In genomic region chr7:155517452-155517851, GRCh38 we compare ENCODE assay signal across 30 cellular contexts. TPM values are rescaled to one million over a fixed set of nuclear protein-coding genes. Genes with fewer than 3 reads are reported as not detected.
DNase-seq lines count a peak whose midpoint lies in the region; FAIRE-seq and TF ChIP-seq lines count a peak whose summit lies in the region.
"Had no signal": no experiment of that assay in that cellular context is flagged by ENCODE, and none has a peak within 500 bp of the region (broad histone marks: within the 10 kb centered on the region; RNA-seq: fewer than 3 reads in every experiment).

No MANE protein-coding gene starts in this region.

- no peak overlapping the region for H3K27ac ChIP-seq in kidney (ENCODE audit: low read depth in 2 of 2, low read length in 2 of 2)
- H3K27ac ChIP-seq in neuronal stem cell (replicated peaks; ENCODE audit: low read length), result no peak overlapping the region
- no peak overlapping the region for H3K27ac ChIP-seq in mesendoderm (ENCODE audit: low read depth, low read length)
- H3K27ac ChIP-seq in RWPE1, result no peak overlapping the region
- H3K27ac ChIP-seq: BLaER1 had no signal

- H3K79me2 ChIP-seq in mesendoderm (ENCODE audit: control insufficient read depth, insufficient read depth, low read length), result no peaks in the 10 kb centered on the region

- H4K5ac ChIP-seq in mesendoderm (ENCODE audit: low read length), result no peak overlapping the region

- intact Hi-C loops in kidney (cut with DNase I), result no loop called here

- peak overlapping the region; percentile 44 for H3K18ac ChIP-seq in neuronal stem cell (ENCODE audit: low read length)
- H3K18ac ChIP-seq in mesendoderm (ENCODE audit: low read length), result no peak overlapping the region

- H3K4me2 ChIP-seq in neuronal stem cell (ENCODE audit: insufficient read depth, low read length, poor library complexity, severe bottlenecking) (no peak overlapping the region), mesendoderm (ENCODE audit: low read length) (no peak overlapping the region)
- H3K4me2 ChIP-seq: BLaER1 had no signal

- TF ChIP-seq CTCF in kidney (IDR thresholded peaks at IDR 0.05; ENCODE audit: borderline replicate concordance, extremely low read depth, insufficient read depth), result no peak
- no peak for TF ChIP-seq CTCF in RWPE1 (conservative IDR thresholded peaks at IDR 0.05; ENCODE audit: low read depth)

- H3K9ac ChIP-seq in kidney (ENCODE audit: low read length in 2 of 2), result no peak overlapping the region
- H3K9ac ChIP-seq in neuronal stem cell (ENCODE audit: low read depth, low read length, poor library complexity), result no peak overlapping the region
- H3K9ac ChIP-seq in mesendoderm (ENCODE audit: low read length), result no peak overlapping the region
- H3K9ac ChIP-seq: BLaER1 had no signal

- H2BK5ac ChIP-seq in neuronal stem cell (ENCODE audit: low read length), result no peak overlapping the region
- no peak overlapping the region for H2BK5ac ChIP-seq in mesendoderm (ENCODE audit: low read length)

- POLR2A ChIA-PET in RWPE1 (lab: Yijun Ruan, JAX; ENCODE audit: low non-redundant PET), result no interaction called here

- H2BK120ac ChIP-seq in neuronal stem cell (ENCODE audit: low read depth, low read length) (no peak overlapping the region), mesendoderm (ENCODE audit: low read depth, low read length) (no peak overlapping the region)

- H3K4me1 ChIP-seq in kidney (ENCODE audit: control insufficient read depth in 1 of 2, insufficient read depth in 1 of 2, low read depth in 1 of 2, low read length in 2 of 2), result no peaks in the 10 kb centered on the region
- peaks cover 0 to 8% of the 10 kb centered on the region in 2 donors for H3K4me1 ChIP-seq in neuronal stem cell (ENCODE audit: control insufficient read depth in 2 of 2, insufficient read depth in 1 of 2, low read depth in 1 of 2, low read length in 2 of 2)
- H3K4me1 ChIP-seq in mesendoderm (ENCODE audit: control insufficient read depth, low read depth, low read length), result no peaks in the 10 kb centered on the region
- H3K4me1 ChIP-seq: BE2C, BLaER1 had no signal

- FAIRE-seq in kidney (lab: Jason Lieb, UNC), result no peak
- FAIRE-seq: A204.1, GM12878, GM12892, GM18507 had no signal

- H4K91ac ChIP-seq in neuronal stem cell (ENCODE audit: low read depth, low read length, poor library complexity), result no peak overlapping the region

- H3K14ac ChIP-seq in neuronal stem cell (ENCODE audit: low read length), result peak overlapping the region; percentile 31

- no CpG with 5 or more reads among the region's 9 CpGs for WGBS in neuronal stem cell (ENCODE audit: extremely low coverage in 2 of 2, insufficient read length in 2 of 2, insufficient replicate concordance in 1 of 2), 2 donors
- no CpG with 5 or more reads among the region's 9 CpGs for WGBS in mesendoderm (ENCODE audit: extremely low coverage, insufficient coverage, low lambda C conversion rate)

- H2BK12ac ChIP-seq in neuronal stem cell (ENCODE audit: low read length), result no peak overlapping the region

- no peak overlapping the region for H3K4ac ChIP-seq in neuronal stem cell (ENCODE audit: low read length)
- H3K4ac ChIP-seq in mesendoderm (ENCODE audit: low read depth, low read length), result no peak overlapping the region

- H3K56ac ChIP-seq in mesendoderm (ENCODE audit: low read length), result no peak overlapping the region

- H2AK5ac ChIP-seq in neuronal stem cell (ENCODE audit: low read depth, low read length), result no peak overlapping the region
- no peak overlapping the region for H2AK5ac ChIP-seq in mesendoderm (ENCODE audit: low read length)

- no peaks in the 10 kb centered on the region for H3K36me3 ChIP-seq in kidney (ENCODE audit: control insufficient read depth in 1 of 2, insufficient read depth in 2 of 2, low read length in 2 of 2)
- peaks cover 0 to 28% of the 10 kb centered on the region in 2 donors for H3K36me3 ChIP-seq in neuronal stem cell (replicated peaks in 1 of 2; ENCODE audit: control insufficient read depth in 2 of 2, insufficient read depth in 2 of 2, low read length in 2 of 2)
- no peaks in the 10 kb centered on the region for H3K36me3 ChIP-seq in mesendoderm (ENCODE audit: control insufficient read depth, insufficient read depth, low read length)
- H3K36me3 ChIP-seq: BE2C, BLaER1 had no signal

- no peak overlapping the region for H3K4me3 ChIP-seq in kidney (ENCODE audit: low read length in 2 of 2)
- H3K4me3 ChIP-seq in neuronal stem cell (ENCODE audit: low read length in 2 of 2), result no peak overlapping the region
- no peak overlapping the region for H3K4me3 ChIP-seq in mesendoderm (ENCODE audit: low read length)
- H3K4me3 ChIP-seq: BLaER1, GM12878 had no signal

- H3K23ac ChIP-seq in neuronal stem cell (ENCODE audit: low read depth, low read length, poor library complexity) (peak overlapping the region; percentile 44), mesendoderm (ENCODE audit: low read length) (no peak overlapping the region)

- peak; percentile 21 for DNase-seq in NCI-H146 (lab: John Stamatoyannopoulos, UW)
- DNase-seq in NCI-H146 treated with DMSO at 0.1 percent for 48 hours (lab: John Stamatoyannopoulos, UW; ENCODE audit: unreplicated experiment), result no peak
- peak; percentile 19 for DNase-seq in ecto neural progenitor cell (ENCODE audit: low spot score)
- DNase-seq in kidney, result peak; percentile 38
- no peak for DNase-seq in neuronal stem cell (ENCODE audit: low spot score)
- DNase-seq in mesendoderm, result no peak
- DNase-seq in RWPE1 (ENCODE audit: low spot score), result no peak
- DNase-seq: 8988T; ACHN; BE2C; C1 segment of cervical spinal cord; CD4-positive, alpha-beta memory T cell; CD4-positive, CD25-positive, alpha-beta regulatory T cell; CD8-positive, alpha-beta memory T cell; DMS 273 treated with DMSO at 0.1 percent for 48 hours; DMS153; DMS53; DMS79; DND-41; EL; GDM1 had no signal

- H2BK15ac ChIP-seq in neuronal stem cell (ENCODE audit: low read length) (no peak overlapping the region), mesendoderm (replicated peaks; ENCODE audit: low read depth) (no peak overlapping the region)

- H2AFZ ChIP-seq in neuronal stem cell (ENCODE audit: low read length), result no peak overlapping the region

- H3K9me3 ChIP-seq in kidney (ENCODE audit: control insufficient read depth in 1 of 2, low read length in 2 of 2), result no peaks in the 10 kb centered on the region
- H3K9me3 ChIP-seq in neuronal stem cell (replicated peaks in 1 of 2; ENCODE audit: control insufficient read depth in 2 of 2, insufficient read depth in 1 of 2, low read depth in 1 of 2, low read length in 2 of 2), result peaks cover 0 to 15% of the 10 kb centered on the region in 2 donors
- H3K9me3 ChIP-seq: BE2C, BLaER1 had no signal

- H3K27me3 ChIP-seq in neuronal stem cell (ENCODE audit: control insufficient read depth in 3 of 3, insufficient read depth in 3 of 3, low read depth in 1 of 3, low read length in 3 of 3) (peaks cover 0 to 41% (median 2%) of the 10 kb centered on the region in 3 experiments), mesendoderm (ENCODE audit: insufficient read depth, low read length, poor library complexity) (peaks cover 2% of the 10 kb centered on the region)

- CTCF ChIA-PET in RWPE1 (lab: Yijun Ruan, JAX), result interaction anchor here (1.0 kb wide), 1 partner anchor 82 kb away, joined by 3 read pairs; no protein-coding TSS in a partner anchor

- H4K8ac ChIP-seq in neuronal stem cell (ENCODE audit: low read depth, low read length) (no peak overlapping the region), mesendoderm (ENCODE audit: low read depth, low read length) (no peak overlapping the region)

- H3K79me1 ChIP-seq in neuronal stem cell (ENCODE audit: low read depth, low read length), result no peaks in the 10 kb centered on the region
- H3K79me1 ChIP-seq in mesendoderm (ENCODE audit: low read length), result no peaks in the 10 kb centered on the region

RNA-seq across cellular contexts. Expression of gene CNPY1, which starts 28.9 kb away (rescaled TPM):
- total RNA-seq in kidney, result not detected
- not detected for polyA plus RNA-seq in kidney (ENCODE audit: insufficient read depth, low read depth, low replicate concordance)
- not detected for polyA plus RNA-seq in neuronal stem cell (2013, experiment 1 of 2)
- polyA plus RNA-seq in neuronal stem cell (2013, experiment 2 of 2), result not detected
- polyA plus RNA-seq in mesendoderm (2013, experiment 1 of 2), result 0.03 TPM
- polyA plus RNA-seq in mesendoderm (2013, experiment 2 of 2), result not detected
- total RNA-seq: A673; CD4-positive, alpha-beta memory T cell; CD4-positive, CD25-positive, alpha-beta regulatory T cell; CD8-positive, alpha-beta memory T cell; G401; GM12878 had no signal
- polyA plus RNA-seq: AG04450; CD14-positive monocyte; CD4-positive, alpha-beta memory T cell; CD4-positive, CD25-positive, alpha-beta regulatory T cell; CD8-positive, alpha-beta memory T cell; GM12878 had no signal

RNA-seq across cellular contexts. Expression of gene EN2, which starts 59.5 kb away (rescaled TPM):
- 0.13 TPM for total RNA-seq in kidney
- polyA plus RNA-seq in kidney (ENCODE audit: insufficient read depth, low read depth, low replicate concordance), result not detected
- polyA plus RNA-seq in neuronal stem cell (2013, experiment 1 of 2), result not detected
- not detected for polyA plus RNA-seq in neuronal stem cell (2013, experiment 2 of 2)
- not detected for polyA plus RNA-seq in mesendoderm (2013, experiment 1 of 2)
- not detected for polyA plus RNA-seq in mesendoderm (2013, experiment 2 of 2)
- total RNA-seq: A673; CD4-positive, alpha-beta memory T cell; CD4-positive, CD25-positive, alpha-beta regulatory T cell; CD8-positive, alpha-beta memory T cell; G401; GM12878 had no signal
- polyA plus RNA-seq: AG04450; CD14-positive monocyte; CD4-positive, alpha-beta memory T cell; CD4-positive, CD25-positive, alpha-beta regulatory T cell; CD8-positive, alpha-beta memory T cell; GM12878 had no signal

Comparison
In these comparisons a context has a peak if more than half of its experiments do, and no peak if none do; other contexts are left out.
1. DNase-seq: peak in NCI-H146 (single experiment), ecto neural progenitor cell (single experiment) and kidney (single experiment); none in NCI-H146 treated with DMSO at 0.1 percent for 48 hours (single experiment), neuronal stem cell (single experiment), mesendoderm (single experiment) and RWPE1 (single experiment).